ENCODE assay signal across 22 cellular contexts in genomic region chr18:44828080-44828479, GRCh38.
DNase-seq lines count a peak whose midpoint lies in the region; TF ChIP-seq lines count a peak whose summit lies in the region.
"Had no signal": no experiment of that assay in that cellular context is flagged by ENCODE, and none has a peak within 500 bp of the region (broad histone marks: within the 10 kb centered on the region; RNA-seq: fewer than 3 reads in every experiment).

No MANE protein-coding gene starts in this region.

- POLR2A ChIA-PET in GM10248 (lab: Yijun Ruan, JAX) (no interaction called here), OCI-LY7 (lab: Charles Lee) (interaction anchor here (1.4 kb wide), 1 partner anchor 10 kb away, joined by 3 read pairs; no protein-coding TSS in a partner anchor)

- no peak for TF ChIP-seq POLR2A in esophagus muscularis mucosa (IDR thresholded peaks at IDR 0.05; ENCODE audit: low read depth)
- TF ChIP-seq POLR2A in prostate gland (IDR thresholded peaks at IDR 0.05), result no peak

- H3K9me2 ChIP-seq in OCI-LY7 (ENCODE audit: insufficient read depth, low read length), result no peaks in the 10 kb centered on the region

- peak; percentile 43 for DNase-seq in NCI-H69 (lab: John Stamatoyannopoulos, UW)
- DNase-seq in esophagus muscularis mucosa (ENCODE audit: extremely low spot score), result no peak
- DNase-seq in prostate gland (ENCODE audit: low spot score), result peak; percentile 13
- no peak for DNase-seq in GM10248 (ENCODE audit: extremely low spot score)
- DNase-seq in DMS79 (lab: John Stamatoyannopoulos, UW), result no peak
- DNase-seq in HT-29 (ENCODE audit: low spot score), result no peak
- DNase-seq in OCI-LY7 (ENCODE audit: low spot score), result no peak
- DNase-seq: activated CD8-positive, alpha-beta memory T cell treated with anti-CD3 and anti-CD28 coated beads, Interleukin-2, amount 50 U/mL, for 48 hours; activated naive CD8-positive, alpha-beta T cell treated with anti-CD3 and anti-CD28 coated beads, Interleukin-2, amount 10 ng/mL, durations not matched to agents 7 days and 5 days; effector CD4-positive, alpha-beta T cell; foreskin melanocyte; hippocampal formation; MG63; NCI-H2107; NCI-H510A treated with DMSO at 0.1 percent for 48 hours; Peyer's patch; posterior cingulate gyrus; SIG-M5 had no signal

- H3K27ac ChIP-seq in BLaER1 (peak overlapping the region; percentile 47; the same call in 1 of the 2 replicates), esophagus muscularis mucosa (replicated peaks in 1 of 4) (peak overlapping the region; percentile 79 to 88 (median 82)), prostate gland (no peak overlapping the region), OCI-LY7 (ENCODE audit: low read depth, low read length, poor library complexity, severe bottlenecking) (no peak overlapping the region)
- H3K27ac ChIP-seq: C4-2B, neural progenitor cell had no signal

- no peak overlapping the region for H3K9ac ChIP-seq in BLaER1
- H3K9ac ChIP-seq: neural progenitor cell had no signal

- H3K4me1 ChIP-seq in BLaER1 (peaks cover 49% of the 10 kb centered on the region), esophagus muscularis mucosa (peaks cover 40 to 78% (median 76%) of the 10 kb centered on the region in 4 donors), prostate gland (replicated peaks) (peaks cover 2% of the 10 kb centered on the region), OCI-LY7 (ENCODE audit: insufficient read depth, low read length, poor library complexity, severe bottlenecking) (no peaks in the 10 kb centered on the region)

- 96% methylated on average over 3 of the region's 3 CpGs for WGBS in esophagus muscularis mucosa
- 70% methylated on average over 3 of the region's 3 CpGs for WGBS in prostate gland

- H3K79me2 ChIP-seq in OCI-LY7 (ENCODE audit: insufficient read depth, low read depth, low read length), result no peaks in the 10 kb centered on the region

- no peak for TF ChIP-seq EP300 in esophagus muscularis mucosa (IDR thresholded peaks at IDR 0.05)

- H3K36me3 ChIP-seq in BLaER1 (no peaks in the 10 kb centered on the region), esophagus muscularis mucosa (no peaks in the 10 kb centered on the region), prostate gland (no peaks in the 10 kb centered on the region), OCI-LY7 (ENCODE audit: insufficient read depth, low read length) (no peaks in the 10 kb centered on the region)
- H3K36me3 ChIP-seq: MG63, neural progenitor cell, Peyer's patch had no signal

- H4K20me1 ChIP-seq in BLaER1, result no peaks in the 10 kb centered on the region
- H4K20me1 ChIP-seq in OCI-LY7 (ENCODE audit: insufficient read depth, low read length), result no peaks in the 10 kb centered on the region

- no peak for TF ChIP-seq CTCF in esophagus muscularis mucosa (IDR thresholded peaks at IDR 0.05)
- TF ChIP-seq CTCF in prostate gland (IDR thresholded peaks at IDR 0.05), result no peak
- no peak for TF ChIP-seq CTCF in GM10248 (IDR thresholded peaks at IDR 0.05; ENCODE audit: control extremely low read depth, extremely low read depth, low read depth, missing control alignments)
- no peak for TF ChIP-seq CTCF in OCI-LY7 (conservative IDR thresholded peaks at IDR 0.05; ENCODE audit: low read length)

- H2AFZ ChIP-seq in OCI-LY7 (ENCODE audit: low read length), result no peak overlapping the region
- H2AFZ ChIP-seq: neural progenitor cell had no signal

- H3K4me2 ChIP-seq in BLaER1 (peak overlapping the region; percentile 54), OCI-LY7 (ENCODE audit: low read length) (no peak overlapping the region)
- H3K4me2 ChIP-seq: neural progenitor cell had no signal

- intact Hi-C loops in esophagus muscularis mucosa (cut with DNase I) (loop anchor here (5.0 kb wide), 1 partner anchor 866 kb away; no protein-coding TSS in a partner anchor), prostate gland (cut with DNase I) (no loop called here), OCI-LY7 (cut with micrococcal nuclease; ENCODE audit: unreplicated experiment) (no loop called here)

- H3K27me3 ChIP-seq in BLaER1 (no peaks in the 10 kb centered on the region), esophagus muscularis mucosa (no peaks in the 10 kb centered on the region), prostate gland (replicated peaks; ENCODE audit: insufficient read depth) (no peaks in the 10 kb centered on the region)
- H3K27me3 ChIP-seq: MG63, neural progenitor cell, Peyer's patch had no signal

- H3K9me3 ChIP-seq in BLaER1 (no peaks in the 10 kb centered on the region), esophagus muscularis mucosa (no peaks in the 10 kb centered on the region), prostate gland (no peaks in the 10 kb centered on the region), OCI-LY7 (ENCODE audit: low read length) (no peaks in the 10 kb centered on the region)
- H3K9me3 ChIP-seq: MG63, Peyer's patch had no signal

- H3K4me3 ChIP-seq in BLaER1, result no peak overlapping the region
- no peak overlapping the region for H3K4me3 ChIP-seq in esophagus muscularis mucosa
- no peak overlapping the region for H3K4me3 ChIP-seq in prostate gland
- no peak overlapping the region for H3K4me3 ChIP-seq in OCI-LY7 (ENCODE audit: low read depth, low read length, poor library complexity, severe bottlenecking)
- H3K4me3 ChIP-seq: K562, MG63, neural progenitor cell, Peyer's patch had no signal

- CTCF ChIA-PET in GM10248 (lab: Yijun Ruan, JAX) (interaction anchor here (1.2 to 3.1 kb wide), 9 partner anchors 9 to 384 kb away, joined by 3 to 21 read pairs (median 4); no protein-coding TSS in a partner anchor), OCI-LY7 (lab: Charles Lee; ENCODE audit: unreplicated experiment) (no interaction called here)

- no TSS peak for BruUV-seq in OCI-LY7 (replicated peaks; lab: Mats Ljungman, UMichigan)

Comparison
In these comparisons a context has a peak if more than half of its experiments do, and no peak if none do; other contexts are left out.
1. H3K27ac ChIP-seq: peak in BLaER1 (single experiment) and esophagus muscularis mucosa (4 of 4); none in prostate gland (0 of 2) and OCI-LY7 (single experiment).
2. DNase-seq: peak in NCI-H69 (single experiment) and prostate gland (single experiment); none in esophagus muscularis mucosa (single experiment), GM10248 (single experiment), DMS79 (single experiment), HT-29 (single experiment) and OCI-LY7 (single experiment).